In the genomic region with DNA sequence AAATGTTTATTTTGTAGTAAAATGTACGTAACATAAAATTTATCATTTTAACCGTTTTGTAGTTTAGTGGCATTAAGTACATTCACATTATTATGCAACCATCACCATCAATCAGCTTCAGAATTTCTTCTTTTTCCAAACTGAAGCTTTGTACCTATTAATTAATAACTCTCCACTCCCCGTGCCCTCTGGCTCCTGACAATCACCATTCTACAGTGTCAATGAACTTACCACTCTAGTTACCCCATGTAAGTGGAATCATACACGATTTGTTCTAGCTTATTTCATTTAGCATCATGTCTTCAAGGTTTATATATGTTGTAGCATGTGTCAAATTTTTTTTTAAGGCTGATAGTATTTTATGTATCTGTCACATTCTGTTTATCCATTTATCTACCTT, we compare ENCODE assay signal across 21 cellular contexts. TPM values are rescaled to one million over a fixed set of nuclear protein-coding genes. Genes with fewer than 3 reads are reported as not detected.
DNase-seq lines count a peak whose midpoint lies in the region; ATAC-seq, FAIRE-seq and TF ChIP-seq lines count a peak whose summit lies in the region.
"Had no signal": no experiment of that assay in that cellular context is flagged by ENCODE, and none has a peak within 500 bp of the region (broad histone marks: within the 10 kb centered on the region; RNA-seq: fewer than 3 reads in every experiment).

No MANE protein-coding gene starts in this region.

- H3K27me3 Mint-ChIP-seq in astrocyte (ENCODE audit: low read depth, unreplicated experiment) = no peaks in the 10 kb centered on the region
- H3K27me3 Mint-ChIP-seq: B cell; CD4-positive, CD25-positive, alpha-beta regulatory T cell had no signal

- H3K9ac ChIP-seq in liver (ENCODE audit: low read depth in 1 of 2, low read length in 2 of 2) (no peak overlapping the region), HepG2 (ENCODE audit: insufficient read depth, low read depth, low read length) (no peak overlapping the region), astrocyte (ENCODE audit: low read length) (no peak overlapping the region)
- H3K9ac ChIP-seq: BLaER1 had no signal

- H4K20me1 ChIP-seq in HepG2 (ENCODE audit: insufficient read depth, low read length) (no peaks in the 10 kb centered on the region; the same call in 1 of the 2 replicates), astrocyte (ENCODE audit: insufficient read depth, low read length) (peaks cover 55% of the 10 kb centered on the region)

- no peak overlapping the region for H3K27ac Mint-ChIP-seq in astrocyte (ENCODE audit: unreplicated experiment)
- H3K27ac Mint-ChIP-seq: B cell; CD4-positive, CD25-positive, alpha-beta regulatory T cell; CD8-positive, alpha-beta T cell; GM23338; H9 had no signal

- CTCF ChIA-PET in HepG2 (lab: Yijun Ruan, JAX; ENCODE audit: low intra/inter-chr PET ratio, low total read pairs) = no interaction called here

- H3K79me2 ChIP-seq in HepG2 (ENCODE audit: insufficient read depth, low read length) (no peaks in the 10 kb centered on the region), astrocyte (ENCODE audit: insufficient read depth, low read length) (peaks cover 62% of the 10 kb centered on the region)

- TF ChIP-seq RAD21 in liver (IDR thresholded peaks at IDR 0.05) = peak in 1 of 2 donors; percentile 41
- TF ChIP-seq RAD21 in HepG2 (CRISPR knock-in tag; IDR thresholded peaks at IDR 0.05) = no peak

- TF ChIP-seq CTCF in liver (IDR thresholded peaks at IDR 0.05; ENCODE audit: low read depth, low read length, missing input control) = no peak
- no peak for TF ChIP-seq CTCF in HepG2 (CRISPR knock-in tag; IDR thresholded peaks at IDR 0.05)
- TF ChIP-seq CTCF in astrocyte (IDR thresholded peaks at IDR 0.05; ENCODE audit: insufficient read depth, low read depth, low read length) = no peak

- intact Hi-C loops in HepG2 (cut with micrococcal nuclease; ENCODE audit: unreplicated experiment) = no loop called here

- H3K9me3 Mint-ChIP-seq in astrocyte (ENCODE audit: unreplicated experiment) = no peaks in the 10 kb centered on the region
- H3K9me3 Mint-ChIP-seq: CD4-positive, CD25-positive, alpha-beta regulatory T cell; CD8-positive, alpha-beta T cell; GM23338; H9 had no signal

- H3K4me2 ChIP-seq in HepG2 (ENCODE audit: low read depth, low read length) (no peak overlapping the region), astrocyte (ENCODE audit: low read length) (no peak overlapping the region)
- H3K4me2 ChIP-seq: BLaER1, GM23338 had no signal

- DNase-seq in HepG2 (ENCODE audit: low spot score) (no peak), astrocyte (ENCODE audit: low read depth) (no peak), renal cortical epithelial cell (ENCODE audit: low read depth) (peak; percentile 21)
- DNase-seq: CD4-positive, CD25-positive, alpha-beta regulatory T cell; CD8-positive, alpha-beta T cell; DMS 273 treated with DMSO at 0.1 percent for 48 hours; DMS79; EL; GDM1; H9 had no signal

- H3K9me3 ChIP-seq in liver (ENCODE audit: control insufficient read depth in 4 of 4, low read length in 3 of 4) = no peaks in the 10 kb centered on the region
- H3K9me3 ChIP-seq in HepG2 (ENCODE audit: low read length) = no peaks in the 10 kb centered on the region
- no peaks in the 10 kb centered on the region for H3K9me3 ChIP-seq in astrocyte (ENCODE audit: insufficient read depth, low read depth, low read length)
- H3K9me3 ChIP-seq: BLaER1 had no signal

- in situ Hi-C loops in HepG2 (cut with HindIII; ENCODE audit: extremely low pct_ligation_motif_present, low pct_unique_long_range_greater_than_20kb) = no loop called here

- FAIRE-seq in HepG2 (lab: Jason Lieb, UNC) (no peak), astrocyte (lab: Jason Lieb, UNC) (peak; percentile 9)
- FAIRE-seq: D721Med, GM12878 had no signal

- H3K36me3 Mint-ChIP-seq in astrocyte (ENCODE audit: low read depth, unreplicated experiment) = no peaks in the 10 kb centered on the region

- peaks cover 20% of the 10 kb centered on the region for H3K4me1 Mint-ChIP-seq in astrocyte (ENCODE audit: low read depth, unreplicated experiment)
- H3K4me1 Mint-ChIP-seq: B cell had no signal

- no TSS peak for BruUV-seq in HepG2 (replicated peaks; lab: Mats Ljungman, UMichigan)

- no peaks in the 10 kb centered on the region for H3K27me3 ChIP-seq in liver (ENCODE audit: control insufficient read depth in 4 of 4, insufficient read depth in 4 of 4, low read length in 3 of 4)
- H3K27me3 ChIP-seq in HepG2 (ENCODE audit: control insufficient read depth in 1 of 2, insufficient read depth in 2 of 2, low read length in 2 of 2) = no peaks in the 10 kb centered on the region
- no peaks in the 10 kb centered on the region for H3K27me3 ChIP-seq in astrocyte (ENCODE audit: insufficient read depth, low read length)
- H3K27me3 ChIP-seq: BLaER1 had no signal

- H3K4me1 ChIP-seq in liver (ENCODE audit: control insufficient read depth in 4 of 4, insufficient read depth in 4 of 4, low read length in 3 of 4) = peaks cover 7 to 49% (median 40%) of the 10 kb centered on the region in 4 donors
- peaks cover 31% of the 10 kb centered on the region for H3K4me1 ChIP-seq in HepG2 (ENCODE audit: insufficient read depth, low read length)
- H3K4me1 ChIP-seq in astrocyte (ENCODE audit: insufficient read depth, low read length) = no peaks in the 10 kb centered on the region

- no peak overlapping the region for H3K4me3 Mint-ChIP-seq in astrocyte (ENCODE audit: unreplicated experiment)
- H3K4me3 Mint-ChIP-seq: B cell; CD4-positive, CD25-positive, alpha-beta regulatory T cell; CD8-positive, alpha-beta T cell; GM23338; H9 had no signal

- H3K36me3 ChIP-seq in liver (ENCODE audit: control insufficient read depth in 4 of 4, insufficient read depth in 3 of 4, low read depth in 1 of 4, low read length in 3 of 4) (no peaks in the 10 kb centered on the region), HepG2 (replicated peaks in 1 of 2; ENCODE audit: control insufficient read depth in 1 of 2, insufficient read depth in 2 of 2, low read length in 2 of 2) (no peaks in the 10 kb centered on the region), astrocyte (ENCODE audit: insufficient read depth, low read length) (no peaks in the 10 kb centered on the region)
- H3K36me3 ChIP-seq: BLaER1 had no signal

- H3K27ac ChIP-seq in liver (ENCODE audit: low read depth in 1 of 2, low read length in 2 of 2) (peak overlapping the region in 1 of 2 donors; percentile 6), HepG2 (ENCODE audit: extremely low read length, insufficient read depth, low read length) (no peak overlapping the region), astrocyte (ENCODE audit: low read depth, low read length) (no peak overlapping the region)
- H3K27ac ChIP-seq: 22Rv1, BLaER1, C4-2B had no signal

- POLR2A ChIA-PET in HepG2 (lab: Yijun Ruan, JAX) = no interaction called here

- H2AFZ ChIP-seq in HepG2 (ENCODE audit: low read length) (no peak overlapping the region), astrocyte (ENCODE audit: low read depth, low read length) (no peak overlapping the region)
- H2AFZ ChIP-seq: GM23338 had no signal

- 30% methylated on average over 4 of the region's 4 CpGs for WGBS in liver
- WGBS in HepG2 (ENCODE audit: low lambda C conversion rate) = 94% methylated on average over 4 of the region's 4 CpGs

- TF ChIP-seq POLR2A in HepG2 (IDR thresholded peaks at IDR 0.05; ENCODE audit: insufficient read depth in 1 of 2, low read depth in 2 of 2, low read length in 2 of 2) = no peak

- TF ChIP-seq EP300 in HepG2 (IDR thresholded peaks at IDR 0.05; ENCODE audit: low read depth in 2 of 2, low read length in 2 of 2) (no peak), HepG2 (CRISPR knock-in tag; IDR thresholded peaks at IDR 0.05; ENCODE audit: borderline replicate concordance) (no peak)

- H3K4me3 ChIP-seq in liver (ENCODE audit: low read depth in 1 of 3, low read length in 3 of 3) (no peak overlapping the region), HepG2 (replicated peaks in 1 of 3; ENCODE audit: insufficient read depth in 1 of 3, low read depth in 2 of 3, low read length in 3 of 3) (no peak overlapping the region), astrocyte (ENCODE audit: insufficient read depth, low read depth, low read length) (no peak overlapping the region)
- H3K4me3 ChIP-seq: BLaER1, GM12878, GM23338 had no signal

- no peak for ATAC-seq in HepG2
- no peak for ATAC-seq in SK-N-SH treated with all-trans-retinoic acid at 6 μM for 48 hours
- ATAC-seq in GM21529 (IDR thresholded peaks at IDR 0.05; ENCODE audit: unreplicated experiment) = no peak
- ATAC-seq: CD8-positive, alpha-beta T cell; GM12878; GM23338; HCT116 had no signal

TF ChIP-seq in liver, 16 proteins besides CTCF, POLR2A, EP300 and RAD21 (continues in another document):
- TF ChIP-seq EGR1 (IDR thresholded peaks at IDR 0.05; ENCODE audit: low read depth in 2 of 2) (no peak), SP1 (IDR thresholded peaks at IDR 0.05) (peak; percentile 70)

TF ChIP-seq in HepG2, 621 proteins besides CTCF, POLR2A, EP300 and RAD21 (continues in another document):
- no peak for TF ChIP-seq ZNF839 (CRISPR knock-in tag; IDR thresholded peaks at IDR 0.05; ENCODE audit: borderline replicate concordance)

TF ChIP-seq in SK-N-SH treated with all-trans-retinoic acid at 6 μM for 48 hours, 23 proteins besides CTCF, POLR2A, EP300 and RAD21 (continues in another document):
- no peak for TF ChIP-seq TCF4 (CRISPR knock-in tag; IDR thresholded peaks at IDR 0.05; ENCODE audit: borderline replicate concordance)

RNA-seq across cellular contexts. Expression of a gene that starts 9.7 kb away (rescaled TPM):
- 10 to 100 TPM; 25.9 to 41.3 TPM for total RNA-seq in liver
- 1 to 10 TPM; 6.7 to 9.0 TPM for polyA plus RNA-seq in liver
- total RNA-seq in HepG2 (2016; rRNA removed; fragmentation: Illumina TruSeq; extraction: Trizol) = 12.5 and 12.8 TPM in 2 replicates
- total RNA-seq in HepG2 (2016; cell fraction: cytosol; rRNA removed; fragmentation: Illumina TruSeq; extraction: Trizol; ENCODE audit: low read depth) = 33.1 and 42.8 TPM in 2 replicates
- 11.9 and 13.3 TPM in 2 replicates for total RNA-seq in HepG2 (2016; cell fraction: insoluble cytoplasmic fraction; rRNA removed; fragmentation: Illumina TruSeq; extraction: Trizol)
- total RNA-seq in HepG2 (2016; cell fraction: membrane; rRNA removed; fragmentation: Illumina TruSeq; extraction: Trizol) = 26.5 and 32.1 TPM in 2 replicates
- total RNA-seq in HepG2 (2016; cell fraction: nucleus; rRNA removed; fragmentation: Illumina TruSeq; extraction: Trizol) = 15.5 and 16.2 TPM in 2 replicates
- polyA plus RNA-seq in HepG2 (2011; rRNA removed) = 5.3 and 6.1 TPM in 2 replicates
- polyA plus RNA-seq in HepG2 (2011; cell fraction: cytosol; rRNA removed) = 2.4 and 3.4 TPM in 2 replicates
- 7.1 and 10.7 TPM in 2 replicates for polyA plus RNA-seq in HepG2 (2011; cell fraction: nucleus; rRNA removed)
- polyA plus RNA-seq in HepG2 (2012) = 4.4 and 5.6 TPM in 2 replicates
- 0.63 and 0.92 TPM in 2 replicates for polyA plus RNA-seq in HepG2 (2016; cell fraction: cytosol; fragmentation: Illumina TruSeq; extraction: Trizol; ENCODE audit: low read depth)
- 9.6 and 11.1 TPM in 2 replicates for polyA plus RNA-seq in HepG2 (2016; cell fraction: insoluble cytoplasmic fraction; fragmentation: Illumina TruSeq; extraction: Trizol; ENCODE audit: low read depth)
- polyA plus RNA-seq in HepG2 (2016; cell fraction: membrane; fragmentation: Illumina TruSeq; extraction: Trizol; ENCODE audit: low read depth) = 3.2 and 4.1 TPM in 2 replicates
- 11.5 and 13.9 TPM in 2 replicates for polyA plus RNA-seq in HepG2 (2016; cell fraction: nucleus; fragmentation: Illumina TruSeq; extraction: Trizol; ENCODE audit: insufficient read depth, low read depth)
- polyA minus RNA-seq in HepG2 (2011; rRNA and poly(A)+ RNA removed; ENCODE audit: low replicate concordance) = 7.2 and 7.5 TPM in 2 replicates
- polyA minus RNA-seq in HepG2 (2011; cell fraction: cytosol; rRNA and poly(A)+ RNA removed) = 9.1 and 12.5 TPM in 2 replicates
- 48.6 and 49.1 TPM in 2 replicates for polyA minus RNA-seq in HepG2 (2011; cell fraction: nucleus; rRNA and poly(A)+ RNA removed)
- 25.9 and 30.1 TPM in 2 replicates for total RNA-seq in astrocyte
- total RNA-seq in renal cortical epithelial cell = 15.5 and 44.4 TPM in 2 replicates
